ENCODE assay signal across 9 cellular contexts in the genomic region with DNA sequence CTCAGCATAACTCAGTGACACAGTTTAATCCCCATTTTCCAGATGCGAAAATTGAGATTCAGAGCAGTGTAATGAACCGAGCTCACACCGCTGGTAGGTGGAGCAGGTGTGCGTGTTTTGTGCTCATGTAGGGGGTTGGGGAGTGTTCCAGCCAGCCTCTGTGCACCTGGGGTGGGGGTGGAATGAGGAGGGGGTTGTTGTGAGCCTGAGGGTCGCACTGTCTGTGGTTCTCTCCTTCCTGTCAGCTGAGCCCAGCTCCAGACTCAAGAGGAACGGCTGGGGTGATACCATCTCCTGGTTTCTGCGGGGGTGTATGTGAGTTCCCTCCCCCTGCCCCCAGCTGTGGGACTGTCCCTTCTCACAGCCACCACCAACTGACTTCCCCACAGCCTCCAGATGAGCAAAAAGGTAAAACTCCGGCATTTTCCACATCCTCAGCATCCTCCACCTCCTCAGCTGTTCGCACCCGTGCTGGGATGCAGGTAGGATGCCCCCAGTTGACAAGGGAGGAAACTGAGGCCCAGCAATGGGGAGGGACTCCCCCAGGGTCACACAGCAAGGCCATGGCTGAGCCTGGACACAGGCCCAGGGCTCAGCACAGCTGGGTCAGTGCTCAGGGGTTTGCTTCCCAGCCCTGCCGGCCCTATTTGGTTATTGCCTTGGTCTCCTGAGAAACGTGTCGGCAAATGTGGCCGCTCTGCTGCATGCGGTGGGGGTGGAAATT. TPM values are rescaled to one million over a fixed set of nuclear protein-coding genes. Genes with fewer than 3 reads are reported as not detected.
A peak's percentile ranks its signal among the peaks of the same experiment; 100 is the strongest.
DNase-seq lines count a peak whose midpoint lies in the region; ATAC-seq and TF ChIP-seq lines count a peak whose summit lies in the region.
"Had no signal": no experiment of that assay in that cellular context is flagged by ENCODE, and none has a peak within 500 bp of the region (broad histone marks: within the 10 kb centered on the region; RNA-seq: fewer than 3 reads in every experiment).

No MANE protein-coding gene starts in this region.

- H4K20me1 ChIP-seq in PC-9 (ENCODE audit: insufficient read depth) = no peaks in the 10 kb centered on the region

- H3K27me3 ChIP-seq in HL-60 (ENCODE audit: insufficient read depth, poor library complexity, severe bottlenecking) = no peaks in the 10 kb centered on the region
- H3K27me3 ChIP-seq in PC-9 (ENCODE audit: insufficient read depth, low read depth) = peaks cover 8% of the 10 kb centered on the region; the same call in 1 of the 2 replicates

- POLR2A ChIA-PET in PC-9 (lab: Charles Lee; ENCODE audit: unreplicated experiment) = no interaction called here

- peak overlapping the region; percentile 73 for H3K27ac ChIP-seq in HL-60 (replicated peaks)
- H3K27ac ChIP-seq in PC-9 = no peak overlapping the region

- intact Hi-C loops in PC-9 (cut with micrococcal nuclease; ENCODE audit: unreplicated experiment) = no loop called here

- peak; percentile 74 for DNase-seq in GDM1 (lab: John Stamatoyannopoulos, UW)
- peak; percentile 91 to 93 for DNase-seq in HL-60 (ENCODE audit: low read depth in 1 of 2, low spot score in 1 of 2)
- peak; percentile 83 for DNase-seq in activated CD4-positive, alpha-beta T cell treated with anti-CD3 and anti-CD28 coated beads for 48 hours
- peak; percentile 79 for DNase-seq in germinal center (ENCODE audit: low spot score)
- peak; percentile 63 for DNase-seq in stimulated activated CD8-positive, alpha-beta memory T cell treated with anti-CD3 and anti-CD28 coated beads, Interleukin-12 subunit alpha, Interleukin-12 subunit beta, amount 100 ng/mL, for 1 hour (ENCODE audit: low read depth)
- no peak for DNase-seq in G401 (ENCODE audit: low spot score)
- DNase-seq in PC-9 = no peak

- no peak for TF ChIP-seq CTCF in HL-60 (IDR thresholded peaks at IDR 0.05; ENCODE audit: insufficient read depth, low read length)
- no peak for TF ChIP-seq CTCF in PC-9 (conservative IDR thresholded peaks at IDR 0.05)

- no peaks in the 10 kb centered on the region for H3K9me3 ChIP-seq in PC-9 (ENCODE audit: insufficient read depth, low read depth)

- no peak overlapping the region for H3K4me2 ChIP-seq in PC-9

- H3K9me2 ChIP-seq in PC-9 (ENCODE audit: insufficient read depth) = no peaks in the 10 kb centered on the region

- H3K36me3 ChIP-seq in PC-9 (ENCODE audit: low read depth) = no peaks in the 10 kb centered on the region

- no peaks in the 10 kb centered on the region for H3K79me2 ChIP-seq in PC-9 (ENCODE audit: low read depth)

- no TSS peak for BruUV-seq in PC-9 (replicated peaks; lab: Mats Ljungman, UMichigan)

- H3F3A ChIP-seq in PC-9 (ENCODE audit: insufficient read depth, low read depth) = peaks cover 19% of the 10 kb centered on the region; the same call in 1 of the 2 replicates

- in situ Hi-C loops in G401 (cut with HindIII; ENCODE audit: low sequenced_read_pairs) = no loop called here

- ATAC-seq in HG02840 (IDR thresholded peaks at IDR 0.05; ENCODE audit: low FRiP score, unreplicated experiment) = no peak
- ATAC-seq: HCT116 had no signal

- CTCF ChIA-PET in PC-9 (lab: Charles Lee) = no interaction called here

- H3K4me3 ChIP-seq in HL-60 (replicated peaks; ENCODE audit: insufficient read depth, low read length) = peak overlapping the region; percentile 80
- no peak overlapping the region for H3K4me3 ChIP-seq in PC-9

- no peak overlapping the region for H2AFZ ChIP-seq in PC-9

- H3K4me1 ChIP-seq in PC-9 (replicated peaks; ENCODE audit: insufficient read depth) = no peaks in the 10 kb centered on the region; the same call in 1 of the 2 replicates

RNA-seq across cellular contexts. Expression of gene SH2D3C, which starts 2.1 kb away (rescaled TPM):
- 4.6 and 6.5 TPM in 2 replicates for total RNA-seq in G401 (2014; rRNA removed; shearing (Covaris generic))
- total RNA-seq in PC-9 (2021) = 0.75 and 0.79 TPM in 2 replicates

RNA-seq across cellular contexts. Expression of gene CDK9, which starts 9.5 kb away (rescaled TPM):
- total RNA-seq in G401 (2014; rRNA removed; shearing (Covaris generic)) = 103 and 121 TPM in 2 replicates
- total RNA-seq in PC-9 (2021) = 92.5 and 93.8 TPM in 2 replicates

RNA-seq across cellular contexts. Expression of gene FPGS, which starts 26.3 kb away (rescaled TPM):
- 164 and 188 TPM in 2 replicates for total RNA-seq in G401 (2014; rRNA removed; shearing (Covaris generic))
- 152 and 191 TPM in 2 replicates for total RNA-seq in PC-9 (2021)

RNA-seq across cellular contexts. Expression of gene TOR2A, which starts 41.3 kb away (rescaled TPM):
- total RNA-seq in G401 (2014; rRNA removed; shearing (Covaris generic)) = 17.9 and 25.0 TPM in 2 replicates
- 16.4 and 19.7 TPM in 2 replicates for total RNA-seq in PC-9 (2021)

Comparison
In these comparisons a context has a peak if more than half of its experiments do, and no peak if none do; other contexts are left out.
1. DNase-seq: peak in GDM1 (single experiment), HL-60 (2 of 2), activated CD4-positive, alpha-beta T cell treated with anti-CD3 and anti-CD28 coated beads for 48 hours (single experiment), germinal center (single experiment) and stimulated activated CD8-positive, alpha-beta memory T cell treated with anti-CD3 and anti-CD28 coated beads, Interleukin-12 subunit alpha, Interleukin-12 subunit beta, amount 100 ng/mL, for 1 hour (single experiment); none in G401 (single experiment) and PC-9 (0 of 2).